Comparison of ENCODE assay signal across 1 cellular context in the genomic region with DNA sequence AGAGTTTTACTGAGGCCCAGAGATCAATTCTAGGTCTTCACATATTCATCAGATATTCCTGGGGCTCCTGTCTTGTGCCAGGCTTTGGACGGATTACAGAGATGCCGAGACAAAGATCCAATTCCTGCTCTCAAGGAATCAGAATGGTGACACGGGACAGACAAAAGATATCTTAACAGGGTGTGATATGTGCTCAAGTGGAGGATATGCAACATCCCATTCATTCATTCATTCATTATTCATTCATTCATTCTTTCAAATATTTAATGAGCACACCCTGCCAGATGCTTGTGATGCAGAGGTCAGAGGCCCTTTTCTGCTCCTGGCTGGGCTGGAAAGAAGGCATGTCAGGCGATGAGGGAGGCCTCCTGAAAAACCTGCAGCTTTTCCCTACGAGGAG.
TF ChIP-seq lines count a peak whose summit lies in the region.

No MANE protein-coding gene starts in this region.

TF ChIP-seq in K562, 482 proteins besides CTCF, POLR2A, EP300 and RAD21:
- TF ChIP-seq RBBP5 (IDR thresholded peaks at IDR 0.05; ENCODE audit: borderline replicate concordance, insufficient read depth, low read length, poor library complexity, severe bottlenecking), result no peak
- TF ChIP-seq ZNF24 (IDR thresholded peaks at IDR 0.05), result peak; percentile 79; the same call in 1 of the 2 replicates
- TF ChIP-seq, protein P1, sequence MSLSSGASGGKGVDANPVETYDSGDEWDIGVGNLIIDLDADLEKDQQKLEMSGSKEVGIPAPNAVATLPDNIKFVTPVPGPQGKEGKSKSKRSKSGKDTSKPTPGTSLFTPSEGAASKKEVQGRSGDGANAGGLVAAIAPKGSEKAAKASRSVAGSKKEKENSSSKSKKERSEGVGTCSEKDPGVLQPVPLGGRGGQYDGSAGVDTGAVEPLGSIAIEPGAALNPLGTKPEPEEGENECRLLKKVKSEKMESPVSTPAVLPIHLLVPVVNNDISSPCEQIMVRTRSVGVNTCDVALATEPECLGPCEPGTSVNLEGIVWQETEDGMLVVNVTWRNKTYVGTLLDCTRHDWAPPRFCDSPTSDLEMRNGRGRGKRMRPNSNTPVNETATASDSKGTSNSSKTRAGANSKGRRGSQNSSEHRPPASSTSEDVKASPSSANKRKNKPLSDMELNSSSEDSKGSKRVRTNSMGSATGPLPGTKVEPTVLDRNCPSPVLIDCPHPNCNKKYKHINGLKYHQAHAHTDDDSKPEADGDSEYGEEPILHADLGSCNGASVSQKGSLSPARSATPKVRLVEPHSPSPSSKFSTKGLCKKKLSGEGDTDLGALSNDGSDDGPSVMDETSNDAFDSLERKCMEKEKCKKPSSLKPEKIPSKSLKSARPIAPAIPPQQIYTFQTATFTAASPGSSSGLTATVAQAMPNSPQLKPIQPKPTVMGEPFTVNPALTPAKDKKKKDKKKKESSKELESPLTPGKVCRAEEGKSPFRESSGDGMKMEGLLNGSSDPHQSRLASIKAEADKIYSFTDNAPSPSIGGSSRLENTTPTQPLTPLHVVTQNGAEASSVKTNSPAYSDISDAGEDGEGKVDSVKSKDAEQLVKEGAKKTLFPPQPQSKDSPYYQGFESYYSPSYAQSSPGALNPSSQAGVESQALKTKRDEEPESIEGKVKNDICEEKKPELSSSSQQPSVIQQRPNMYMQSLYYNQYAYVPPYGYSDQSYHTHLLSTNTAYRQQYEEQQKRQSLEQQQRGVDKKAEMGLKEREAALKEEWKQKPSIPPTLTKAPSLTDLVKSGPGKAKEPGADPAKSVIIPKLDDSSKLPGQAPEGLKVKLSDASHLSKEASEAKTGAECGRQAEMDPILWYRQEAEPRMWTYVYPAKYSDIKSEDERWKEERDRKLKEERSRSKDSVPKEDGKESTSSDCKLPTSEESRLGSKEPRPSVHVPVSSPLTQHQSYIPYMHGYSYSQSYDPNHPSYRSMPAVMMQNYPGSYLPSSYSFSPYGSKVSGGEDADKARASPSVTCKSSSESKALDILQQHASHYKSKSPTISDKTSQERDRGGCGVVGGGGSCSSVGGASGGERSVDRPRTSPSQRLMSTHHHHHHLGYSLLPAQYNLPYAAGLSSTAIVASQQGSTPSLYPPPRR (CRISPR knock-in tag; IDR thresholded peaks at IDR 0.05; ENCODE audit: borderline replicate concordance), result no peak
- no peak for TF ChIP-seq C11orf30 (IDR thresholded peaks at IDR 0.05; ENCODE audit: low read depth)
